Comparison of ENCODE assay signal across 8 cellular contexts in the genomic region with DNA sequence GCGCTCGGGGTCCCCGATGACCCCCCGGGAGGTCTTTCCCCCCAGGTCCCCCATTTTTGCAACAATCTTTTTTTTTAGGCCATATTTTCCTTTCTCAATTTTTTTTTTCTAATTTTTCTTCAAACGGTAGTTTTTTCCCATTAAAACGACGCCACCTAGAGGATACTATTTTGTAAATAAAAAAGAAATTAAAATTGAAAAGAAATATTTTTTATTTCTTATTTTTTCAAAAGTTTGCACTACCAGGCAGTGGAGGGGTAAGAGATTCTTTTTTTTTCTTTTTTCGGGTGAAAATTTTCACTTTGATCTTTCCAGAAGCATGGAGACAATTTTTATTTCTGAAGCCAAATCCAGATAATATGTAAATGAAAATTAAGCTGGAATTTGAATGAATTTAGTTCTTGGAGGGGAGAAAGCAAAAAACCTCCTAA. TPM values are rescaled to one million over a fixed set of nuclear protein-coding genes. Genes with fewer than 3 reads are reported as not detected.
DNase-seq lines count a peak whose midpoint lies in the region; ATAC-seq, FAIRE-seq and TF ChIP-seq lines count a peak whose summit lies in the region.

No MANE protein-coding gene starts in this region.

- H3K9me3 ChIP-seq in SJCRH30 (replicated peaks) (no peaks in the 10 kb centered on the region), esophagus squamous epithelium (no peaks in the 10 kb centered on the region), pancreas (no peaks in the 10 kb centered on the region)

- H3K27ac Mint-ChIP-seq in activated naive CD4-positive, alpha-beta T cell treated with anti-CD3 and anti-CD28 coated beads, Interleukin-2, amount 50 U/mL, for 24 hours: peak overlapping the region; percentile 84
- no peak overlapping the region for H3K27ac Mint-ChIP-seq in activated naive CD4-positive, alpha-beta T cell treated with anti-CD3 and anti-CD28 coated beads, Interleukin-2, amount 50 U/mL, for 72 hours

- H3K4me3 ChIP-seq in SJCRH30 (peak overlapping the region; percentile 99), esophagus squamous epithelium (peak overlapping the region; percentile 78 to 97 (median 91)), pancreas (peak overlapping the region; percentile 78 to 88 (median 85))

- TF ChIP-seq CTCF in esophagus squamous epithelium (IDR thresholded peaks at IDR 0.05) (peak in 4 of 6 experiments; percentile 21 to 55 (median 38)), pancreas (IDR thresholded peaks at IDR 0.05) (peak in 2 of 4 donors; percentile 47 to 49)

- no peaks in the 10 kb centered on the region for H3K9me3 Mint-ChIP-seq in activated naive CD4-positive, alpha-beta T cell treated with anti-CD3 and anti-CD28 coated beads, Interleukin-2, amount 50 U/mL, for 24 hours
- H3K9me3 Mint-ChIP-seq in activated naive CD4-positive, alpha-beta T cell treated with anti-CD3 and anti-CD28 coated beads, Interleukin-2, amount 50 U/mL, for 72 hours: no peaks in the 10 kb centered on the region

- H3K36me3 ChIP-seq in SJCRH30: 0 out of 2 replicates have a peak, but pooled peaks cover 3% of the 10 kb centered on the region
- H3K36me3 ChIP-seq in esophagus squamous epithelium: no peaks in the 10 kb centered on the region
- no peaks in the 10 kb centered on the region for H3K36me3 ChIP-seq in pancreas

- DNase-seq in activated naive CD4-positive, alpha-beta T cell treated with anti-CD3 and anti-CD28 coated beads, Interleukin-2, amount 50 U/mL, for 72 hours (ENCODE audit: low spot score in 2 of 2): no peak
- DNase-seq in SJCRH30 (no peak), esophagus squamous epithelium (lab: John Stamatoyannopoulos, UW) (no peak), pancreas (no peak), DMS153 (lab: John Stamatoyannopoulos, UW) (no peak)

- H3K27ac ChIP-seq in SJCRH30 (peak overlapping the region; percentile 85), esophagus squamous epithelium (peak overlapping the region; percentile 61 to 85 (median 80)), pancreas (peak overlapping the region in 3 of 4 donors; percentile 77 to 83 (median 77))

- peaks cover 5% of the 10 kb centered on the region for H3K27me3 ChIP-seq in SJCRH30
- peaks cover 0 to 4% (median 0%) of the 10 kb centered on the region in 4 donors for H3K27me3 ChIP-seq in esophagus squamous epithelium
- H3K27me3 ChIP-seq in pancreas: no peaks in the 10 kb centered on the region

- peak; percentile 68 for FAIRE-seq in pancreas (lab: Jason Lieb, UNC)

- H3K4me1 ChIP-seq in SJCRH30: peaks cover 3% of the 10 kb centered on the region; the same call in 1 of the 2 replicates
- peaks cover 0 to 43% (median 4%) of the 10 kb centered on the region in 3 donors for H3K4me1 ChIP-seq in esophagus squamous epithelium
- H3K4me1 ChIP-seq in pancreas: peaks cover 7 to 22% (median 13%) of the 10 kb centered on the region in 3 donors

- intact Hi-C loops in esophagus squamous epithelium (cut with DNase I) (no loop called here), pancreas (cut with DNase I) (no loop called here)

- ATAC-seq in activated naive CD4-positive, alpha-beta T cell treated with anti-CD3 and anti-CD28 coated beads, Interleukin-2, amount 50 U/mL, for 72 hours: no peak
- ATAC-seq in pancreas (peak in 3 of 4 donors; percentile 8 to 30 (median 14)), HG02642 (IDR thresholded peaks at IDR 0.05; ENCODE audit: poor library complexity, unreplicated experiment) (no peak), GM19397 (IDR thresholded peaks at IDR 0.05; ENCODE audit: unreplicated experiment) (no peak)

- TF ChIP-seq POLR2A in esophagus squamous epithelium (IDR thresholded peaks at IDR 0.05): no peak

- H3K4me3 Mint-ChIP-seq in activated naive CD4-positive, alpha-beta T cell treated with anti-CD3 and anti-CD28 coated beads, Interleukin-2, amount 50 U/mL, for 24 hours: peak overlapping the region; percentile 97

- H3K27me3 Mint-ChIP-seq in activated naive CD4-positive, alpha-beta T cell treated with anti-CD3 and anti-CD28 coated beads, Interleukin-2, amount 50 U/mL, for 24 hours: peaks cover 25% of the 10 kb centered on the region

- H3K4me1 Mint-ChIP-seq in activated naive CD4-positive, alpha-beta T cell treated with anti-CD3 and anti-CD28 coated beads, Interleukin-2, amount 50 U/mL, for 24 hours: peaks cover 7% of the 10 kb centered on the region

- peaks cover 2% of the 10 kb centered on the region for H3K36me3 Mint-ChIP-seq in activated naive CD4-positive, alpha-beta T cell treated with anti-CD3 and anti-CD28 coated beads, Interleukin-2, amount 50 U/mL, for 24 hours
- H3K36me3 Mint-ChIP-seq in activated naive CD4-positive, alpha-beta T cell treated with anti-CD3 and anti-CD28 coated beads, Interleukin-2, amount 50 U/mL, for 72 hours: peaks cover 0 to 6% of the 10 kb centered on the region in 2 donors

- WGBS in esophagus squamous epithelium, 2 donors: 1 to 3% methylated on average over 7 to 8 of the region's 8 CpGs
- 0% methylated on average over 8 of the region's 8 CpGs for WGBS in pancreas, 2 donors

RNA-seq across cellular contexts. Expression of a gene that starts 0.7 kb away (rescaled TPM):
- total RNA-seq in activated naive CD4-positive, alpha-beta T cell treated with anti-CD3 and anti-CD28 coated beads, Interleukin-2, amount 50 U/mL, for 72 hours: under 1 TPM; 0.08 to 0.09 TPM
- total RNA-seq in SJCRH30 (2014; rRNA removed; shearing (Covaris generic)): 16.1 and 19.3 TPM in 2 replicates
- total RNA-seq in esophagus squamous epithelium: 1 to 10 TPM in 2 of 4 donors, under 1 TPM in 2; 0.68 to 2.1 (median 1.3) TPM
- total RNA-seq in pancreas: 10 to 100 TPM in 1 of 6 donors, 1 to 10 TPM in 5; 7.0 to 14.0 (median 8.8) TPM
- polyA plus RNA-seq in pancreas: 1 to 10 TPM; 5.1 to 6.4 TPM

Comparison
In these comparisons a context has a peak if more than half of its experiments do, and no peak if none do; other contexts are left out.
1. ATAC-seq: peak in pancreas (3 of 4); none in activated naive CD4-positive, alpha-beta T cell treated with anti-CD3 and anti-CD28 coated beads, Interleukin-2, amount 50 U/mL, for 72 hours (0 of 2), HG02642 (single experiment) and GM19397 (single experiment).
2. Peak in every context shown above with its lines, with median percentiles within 50 percentile points of each other: H3K27ac ChIP-seq and H3K4me3 ChIP-seq.